In the genomic region with DNA sequence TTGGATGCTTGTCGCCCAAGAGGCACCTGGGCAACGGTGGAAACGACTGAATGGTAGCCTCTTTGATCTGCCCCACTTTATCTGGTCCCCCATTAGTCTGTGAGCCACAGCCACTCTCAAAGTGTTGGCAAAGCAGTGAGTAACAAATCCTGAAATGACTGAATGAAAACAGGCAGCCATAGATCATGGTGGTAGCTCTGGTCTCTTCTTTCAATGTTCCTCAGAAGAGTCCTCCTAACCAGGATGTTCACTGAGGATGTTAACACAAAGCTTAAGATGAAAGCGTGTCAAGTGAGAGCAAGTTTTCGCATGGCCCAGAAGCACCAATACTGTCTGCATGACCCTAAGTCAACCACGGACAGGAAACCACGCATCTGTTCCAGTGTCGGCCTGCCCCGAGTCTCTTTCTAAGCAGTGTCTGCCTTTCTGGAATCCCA, we compare ENCODE assay signal across 8 cellular contexts.
DNase-seq lines count a peak whose midpoint lies in the region; ATAC-seq lines count a peak whose summit lies in the region.

No MANE protein-coding gene starts in this region.

- H3K4me1 Mint-ChIP-seq in activated T-helper 17 cell treated with anti-CD3 and anti-CD28 coated beads, Interleukin-2, amount 50 U/mL, for 72 hours = peaks cover 58% of the 10 kb centered on the region
- H3K4me1 Mint-ChIP-seq in stimulated activated naive CD8-positive, alpha-beta T cell treated with anti-CD3 and anti-CD28 coated beads, Interleukin-15, amount 100 ng/mL, for 72 hours = peaks cover 88% of the 10 kb centered on the region

- no CpG with 5 or more reads among the region's 9 CpGs for WGBS in mesendoderm (ENCODE audit: extremely low coverage, insufficient coverage, low lambda C conversion rate)

- H3K4ac ChIP-seq in mesendoderm (ENCODE audit: low read depth, low read length) = no peak overlapping the region

- no peaks in the 10 kb centered on the region for H3K27me3 ChIP-seq in mesendoderm (ENCODE audit: insufficient read depth, low read length, poor library complexity)

- H3K9ac ChIP-seq in mesendoderm (ENCODE audit: low read length) = no peak overlapping the region

- peak; percentile 77 for DNase-seq in activated effector memory CD4-positive, alpha-beta T cell treated with anti-CD3 and anti-CD28 coated beads, Interleukin-2, amount 50 U/mL, for 16 hours
- DNase-seq in activated effector memory CD4-positive, alpha-beta T cell treated with Interleukin-2 at 50 U/mL for 16 hours = no peak
- DNase-seq in stimulated activated naive CD8-positive, alpha-beta T cell treated with anti-CD3 and anti-CD28 coated beads, Interleukin-15, amount 100 ng/mL, for 72 hours = peak; percentile 57 to 83
- DNase-seq in HuH-7.5 (ENCODE audit: low spot score) (no peak), mesendoderm (no peak), NCI-H226 (no peak)

- H3K18ac ChIP-seq in mesendoderm (ENCODE audit: low read length) = no peak overlapping the region

- H3K27me3 Mint-ChIP-seq in activated T-helper 17 cell treated with anti-CD3 and anti-CD28 coated beads, Interleukin-2, amount 50 U/mL, for 72 hours = no peaks in the 10 kb centered on the region
- H3K27me3 Mint-ChIP-seq in stimulated activated naive CD8-positive, alpha-beta T cell treated with anti-CD3 and anti-CD28 coated beads, Interleukin-15, amount 100 ng/mL, for 72 hours = no peaks in the 10 kb centered on the region

- no peak overlapping the region for H2BK120ac ChIP-seq in mesendoderm (ENCODE audit: low read depth, low read length)

- peaks cover 3% of the 10 kb centered on the region for H3K9me3 Mint-ChIP-seq in activated T-helper 17 cell treated with anti-CD3 and anti-CD28 coated beads, Interleukin-2, amount 50 U/mL, for 72 hours
- H3K9me3 Mint-ChIP-seq in stimulated activated naive CD8-positive, alpha-beta T cell treated with anti-CD3 and anti-CD28 coated beads, Interleukin-15, amount 100 ng/mL, for 72 hours = no peaks in the 10 kb centered on the region

- peak overlapping the region; percentile 96 for H3K27ac Mint-ChIP-seq in activated T-helper 17 cell treated with anti-CD3 and anti-CD28 coated beads, Interleukin-2, amount 50 U/mL, for 72 hours
- H3K27ac Mint-ChIP-seq in stimulated activated naive CD8-positive, alpha-beta T cell treated with anti-CD3 and anti-CD28 coated beads, Interleukin-15, amount 100 ng/mL, for 72 hours = peak overlapping the region; percentile 98

- H3K36me3 Mint-ChIP-seq in activated T-helper 17 cell treated with anti-CD3 and anti-CD28 coated beads, Interleukin-2, amount 50 U/mL, for 72 hours (ENCODE audit: low read depth) = peaks cover 77% of the 10 kb centered on the region

- H3K4me3 Mint-ChIP-seq in activated T-helper 17 cell treated with anti-CD3 and anti-CD28 coated beads, Interleukin-2, amount 50 U/mL, for 72 hours = peak overlapping the region; percentile 85
- peak overlapping the region; percentile 83 to 89 for H3K4me3 Mint-ChIP-seq in stimulated activated naive CD8-positive, alpha-beta T cell treated with anti-CD3 and anti-CD28 coated beads, Interleukin-15, amount 100 ng/mL, for 72 hours

- H3K56ac ChIP-seq in mesendoderm (ENCODE audit: low read length) = no peak overlapping the region

- no peak overlapping the region for H2AK5ac ChIP-seq in mesendoderm (ENCODE audit: low read length)

- H3K4me1 ChIP-seq in mesendoderm (ENCODE audit: control insufficient read depth, low read depth, low read length) = no peaks in the 10 kb centered on the region

- H4K5ac ChIP-seq in mesendoderm (ENCODE audit: low read length) = no peak overlapping the region

- H3K36me3 ChIP-seq in mesendoderm (ENCODE audit: control insufficient read depth, insufficient read depth, low read length) = no peaks in the 10 kb centered on the region

- no peak overlapping the region for H2BK5ac ChIP-seq in mesendoderm (ENCODE audit: low read length)

- H3K23ac ChIP-seq in mesendoderm (ENCODE audit: low read length) = no peak overlapping the region

- no peak overlapping the region for H3K4me2 ChIP-seq in mesendoderm (ENCODE audit: low read length)

- H3K27ac ChIP-seq in mesendoderm (ENCODE audit: low read depth, low read length) = no peak overlapping the region

- H3K79me2 ChIP-seq in mesendoderm (ENCODE audit: control insufficient read depth, insufficient read depth, low read length) = no peaks in the 10 kb centered on the region

- H3K4me3 ChIP-seq in mesendoderm (ENCODE audit: low read length) = no peak overlapping the region

- H2BK15ac ChIP-seq in mesendoderm (replicated peaks; ENCODE audit: low read depth) = no peak overlapping the region

- H3K79me1 ChIP-seq in mesendoderm (ENCODE audit: low read length) = no peaks in the 10 kb centered on the region

- no peak overlapping the region for H4K8ac ChIP-seq in mesendoderm (ENCODE audit: low read depth, low read length)

- ATAC-seq in HG03460 (IDR thresholded peaks at IDR 0.05; ENCODE audit: unreplicated experiment) = peak; percentile 69
- peak; percentile 66 for ATAC-seq in activated T-helper 17 cell treated with anti-CD3 and anti-CD28 coated beads, Interleukin-2, amount 50 U/mL, for 72 hours (replicated peaks)
- peak; percentile 86 for ATAC-seq in stimulated activated naive CD8-positive, alpha-beta T cell treated with anti-CD3 and anti-CD28 coated beads, Interleukin-15, amount 100 ng/mL, for 72 hours

Comparison
In these comparisons a context has a peak if more than half of its experiments do, and no peak if none do; other contexts are left out.
1. DNase-seq: peak in activated effector memory CD4-positive, alpha-beta T cell treated with anti-CD3 and anti-CD28 coated beads, Interleukin-2, amount 50 U/mL, for 16 hours (single experiment) and stimulated activated naive CD8-positive, alpha-beta T cell treated with anti-CD3 and anti-CD28 coated beads, Interleukin-15, amount 100 ng/mL, for 72 hours (2 of 2); none in activated effector memory CD4-positive, alpha-beta T cell treated with Interleukin-2 at 50 U/mL for 16 hours (single experiment), HuH-7.5 (single experiment), mesendoderm (single experiment) and NCI-H226 (single experiment).
2. Peak in every context shown above with its lines, with median percentiles within 50 percentile points of each other: ATAC-seq.